1 cellular context compared by ENCODE assay signal in genomic region chr2:70144443-70145167, GRCh38.
TF ChIP-seq lines count a peak whose summit lies in the region.

No MANE protein-coding gene starts in this region.

TF ChIP-seq in GM23338, 12 proteins besides CTCF, POLR2A, EP300 and RAD21:
- TF ChIP-seq NANOG (IDR thresholded peaks at IDR 0.05; ENCODE audit: borderline replicate concordance), result no peak
- TF ChIP-seq ZNF462 (CRISPR knock-in tag; IDR thresholded peaks at IDR 0.05), result no peak
- no peak for TF ChIP-seq ETS1 (IDR thresholded peaks at IDR 0.05)
- TF ChIP-seq CREB1 (CRISPR knock-in tag; IDR thresholded peaks at IDR 0.05; ENCODE audit: low read depth), result no peak
- TF ChIP-seq EZH2phosphoT487 (IDR thresholded peaks at IDR 0.05; ENCODE audit: unreplicated experiment), result no peak
- TF ChIP-seq ZNF331 (CRISPR knock-in tag; IDR thresholded peaks at IDR 0.05; ENCODE audit: low read depth), result no peak
- no peak for TF ChIP-seq EZH2 (IDR thresholded peaks at IDR 0.05; ENCODE audit: low read depth, unreplicated experiment)
- TF ChIP-seq JUNB (IDR thresholded peaks at IDR 0.05; ENCODE audit: unreplicated experiment), result no peak
- no peak for TF ChIP-seq ZNF114 (CRISPR knock-in tag; IDR thresholded peaks at IDR 0.05)
- TF ChIP-seq POLR2AphosphoS5 (IDR thresholded peaks at IDR 0.05; ENCODE audit: low read depth), result no peak
- no peak for TF ChIP-seq STAT1 (IDR thresholded peaks at IDR 0.05; ENCODE audit: unreplicated experiment)
- no peak for TF ChIP-seq REST (IDR thresholded peaks at IDR 0.05; ENCODE audit: unreplicated experiment)
